In the genomic region with DNA sequence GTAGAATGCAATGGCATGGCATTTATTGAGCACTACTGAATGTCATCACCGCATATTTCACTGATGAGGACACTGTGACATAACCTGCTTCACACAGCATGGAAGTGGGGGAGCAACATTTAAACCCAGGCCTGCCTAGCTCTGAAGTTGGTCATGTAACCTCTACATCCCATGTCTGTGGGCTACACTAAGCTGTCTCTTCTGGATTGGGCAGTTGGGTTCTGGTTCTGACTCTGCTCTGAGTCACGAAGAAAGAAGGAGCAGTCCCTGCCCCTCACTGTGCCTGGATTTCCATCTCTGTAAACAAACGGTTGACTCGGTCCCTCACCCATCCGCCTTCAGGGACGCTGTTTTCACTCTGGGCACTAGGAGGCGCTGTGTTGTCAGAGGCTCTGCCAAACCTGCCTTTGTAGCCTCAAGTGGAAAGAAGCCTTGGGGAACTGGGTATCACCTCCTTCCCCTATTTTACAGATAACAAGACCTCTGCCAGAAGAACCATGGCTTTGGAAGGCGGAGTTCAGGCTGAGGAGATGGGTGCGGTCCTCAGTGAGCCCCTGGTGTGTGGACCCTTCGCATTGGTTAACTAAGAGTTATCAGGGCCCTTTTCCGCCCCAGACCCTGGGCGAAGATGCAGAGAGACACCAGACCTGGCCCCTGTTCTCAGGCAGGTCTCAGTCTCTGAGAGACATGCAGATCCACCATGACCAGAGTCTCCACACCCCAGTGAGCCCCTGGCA, we compare ENCODE assay signal across 8 cellular contexts. TPM values are rescaled to one million over a fixed set of nuclear protein-coding genes. Genes with fewer than 3 reads are reported as not detected.
A peak's percentile ranks its signal among the peaks of the same experiment; 100 is the strongest.
DNase-seq lines count a peak whose midpoint lies in the region; ATAC-seq, FAIRE-seq and TF ChIP-seq lines count a peak whose summit lies in the region.

No MANE protein-coding gene starts in this region.

- peak; percentile 100 for TF ChIP-seq CTCF in HL-60 (IDR thresholded peaks at IDR 0.05; ENCODE audit: insufficient read depth, low read length)
- TF ChIP-seq CTCF in Panc1 (IDR thresholded peaks at IDR 0.05), result peak; percentile 98
- peak; percentile 99 for TF ChIP-seq CTCF in fibroblast of the aortic adventitia (IDR thresholded peaks at IDR 0.05; ENCODE audit: insufficient read depth, low read length)
- peak; percentile 72 to 86 (median 80) for TF ChIP-seq CTCF in pancreas (IDR thresholded peaks at IDR 0.05)
- TF ChIP-seq CTCF in upper lobe of right lung (IDR thresholded peaks at IDR 0.05), result peak; percentile 90

- H3K4me1 ChIP-seq in Panc1 (ENCODE audit: control insufficient read depth, insufficient read depth, low read length), result no peaks in the 10 kb centered on the region
- H3K4me1 ChIP-seq in pancreas, result no peaks in the 10 kb centered on the region
- no peaks in the 10 kb centered on the region for H3K4me1 ChIP-seq in upper lobe of right lung

- in situ Hi-C loops in Panc1 (cut with HindIII; ENCODE audit: low pct_unique_long_range_greater_than_20kb, low sequenced_read_pairs), result no loop called here

- no peak for FAIRE-seq in pancreas (lab: Jason Lieb, UNC)

- H3K36me3 ChIP-seq in Panc1 (ENCODE audit: control insufficient read depth, insufficient read depth, low read length), result no peaks in the 10 kb centered on the region
- no peaks in the 10 kb centered on the region for H3K36me3 ChIP-seq in pancreas
- H3K36me3 ChIP-seq in upper lobe of right lung, result no peaks in the 10 kb centered on the region

- DNase-seq in Daoy (ENCODE audit: low read depth) (peak; percentile 83), HL-60 (ENCODE audit: low read depth in 1 of 2, low spot score in 1 of 2) (peak; percentile 56 to 89), Panc1 (ENCODE audit: low read depth, low spot score) (peak; percentile 64), fibroblast of the aortic adventitia (ENCODE audit: low read depth) (peak; percentile 83), pancreas (peak in 4 of 6 donors; percentile 30 to 87 (median 67)), upper lobe of right lung (peak; percentile 84)
- DNase-seq in activated T-cell treated with anti-CD3 and anti-CD28 coated beads, Interleukin-2, amount 50 U/mL, for 1 hour, result peak; percentile 76

- intact Hi-C loops in Panc1 (cut with micrococcal nuclease; ENCODE audit: unreplicated experiment), result no loop called here
- intact Hi-C loops in pancreas (cut with DNase I), result loop anchor here in 1 of 3 donors (10.0 kb wide), 1 partner anchor 99 kb away; no protein-coding TSS in a partner anchor
- intact Hi-C loops in upper lobe of right lung (cut with DNase I), result no loop called here

- H3K27ac ChIP-seq in HL-60 (replicated peaks) (no peak overlapping the region), Panc1 (ENCODE audit: low read length) (no peak overlapping the region), pancreas (no peak overlapping the region), upper lobe of right lung (no peak overlapping the region)

- H3K27me3 ChIP-seq in HL-60 (ENCODE audit: insufficient read depth, poor library complexity, severe bottlenecking) (no peaks in the 10 kb centered on the region), Panc1 (ENCODE audit: control insufficient read depth, insufficient read depth, low read length) (no peaks in the 10 kb centered on the region), pancreas (no peaks in the 10 kb centered on the region), upper lobe of right lung (no peaks in the 10 kb centered on the region)

- H3K9me3 ChIP-seq in Panc1 (ENCODE audit: control insufficient read depth, insufficient read depth, low read depth, low read length) (no peaks in the 10 kb centered on the region), pancreas (no peaks in the 10 kb centered on the region), upper lobe of right lung (no peaks in the 10 kb centered on the region)

- BruUV-seq in Panc1 (replicated peaks; lab: Mats Ljungman, UMichigan), result no TSS peak

- ATAC-seq in Panc1, result peak; percentile 72
- peak; percentile 56 to 87 (median 70) for ATAC-seq in pancreas
- ATAC-seq in upper lobe of right lung, result peak; percentile 85
- no peak for ATAC-seq in GM21619 (IDR thresholded peaks at IDR 0.05; ENCODE audit: unreplicated experiment)

- 36 to 37% methylated on average over 12 of the region's 12 CpGs for WGBS in pancreas, 2 donors

- CTCF ChIA-PET in Panc1 (lab: Charles Lee), result interaction anchor here (0.9 to 1.4 kb wide), 2 partner anchors 12 to 40 kb away, joined by 5 read pairs; no protein-coding TSS in a partner anchor

- H3K4me3 ChIP-seq in HL-60 (replicated peaks; ENCODE audit: insufficient read depth, low read length), result no peak overlapping the region
- H3K4me3 ChIP-seq in Panc1 (ENCODE audit: low read depth in 2 of 2, low read length in 2 of 2), result no peak overlapping the region
- no peak overlapping the region for H3K4me3 ChIP-seq in fibroblast of the aortic adventitia (ENCODE audit: low read depth, low read length)
- H3K4me3 ChIP-seq in pancreas, result no peak overlapping the region
- no peak overlapping the region for H3K4me3 ChIP-seq in upper lobe of right lung

- POLR2A ChIA-PET in Panc1 (lab: Charles Lee), result no interaction called here

RNA-seq across cellular contexts. Expression of a gene that starts 12.6 kb away (rescaled TPM):
- total RNA-seq in Daoy (2014; rRNA removed; shearing (Covaris generic)), result 4.7 and 6.0 TPM in 2 replicates
- total RNA-seq in Panc1 (2021; ENCODE audit: unreplicated experiment) (43.2 TPM), fibroblast of the aortic adventitia (ENCODE audit: low replicate concordance) (30.3 and 70.3 TPM in 2 replicates), pancreas (10 to 100 TPM in 2 of 6 donors, 1 to 10 TPM in 4; 7.0 to 21.1 (median 9.8) TPM), upper lobe of right lung (74.5 TPM)
- polyA plus RNA-seq in Panc1 (2012; ENCODE audit: insufficient read length), result 52.5 TPM
- polyA plus RNA-seq in pancreas, result 10 to 100 TPM; 21.8 to 24.0 TPM

RNA-seq across cellular contexts. Expression of a gene that starts 23.3 kb away (rescaled TPM):
- 0.80 TPM in 1 of 2 replicates, not detected in the other for total RNA-seq in Daoy (2014; rRNA removed; shearing (Covaris generic))
- total RNA-seq in Panc1 (2021; ENCODE audit: unreplicated experiment) (0.59 TPM), fibroblast of the aortic adventitia (ENCODE audit: low replicate concordance) (1.2 TPM in 1 of 2 replicates, not detected in the other), pancreas (1 to 10 TPM in 2 of 6 donors, under 1 TPM in 3, not detected in 1; 0.24 to 4.1 (median 0.98) TPM), upper lobe of right lung (3.2 TPM)
- 0.45 TPM for polyA plus RNA-seq in Panc1 (2012; ENCODE audit: insufficient read length)
- polyA plus RNA-seq in pancreas, result under 1 TPM; 0.49 to 0.99 TPM
